In the genomic region with DNA sequence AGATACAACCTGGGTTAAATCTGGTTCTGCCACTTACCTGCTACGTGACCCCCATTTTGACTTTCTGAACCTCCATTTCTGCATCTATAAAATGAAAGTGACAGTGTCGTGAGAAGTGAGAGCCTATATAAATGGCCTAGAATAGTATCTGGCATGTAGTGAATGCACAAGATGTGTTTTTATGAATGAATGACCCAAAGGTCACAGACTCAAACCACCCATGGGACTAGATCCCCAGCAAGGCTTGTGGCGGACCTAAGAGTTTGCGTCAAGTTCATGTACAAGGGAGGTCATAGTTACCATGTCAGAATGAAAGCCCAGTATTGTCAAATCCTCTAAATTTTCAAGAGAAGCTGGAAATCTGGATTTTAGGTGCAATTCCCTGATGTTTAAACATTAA, we compare ENCODE assay signal across 33 cellular contexts.
"Had no signal": no experiment of that assay in that cellular context is flagged by ENCODE, and none has a peak within 500 bp of the region (broad histone marks: within the 10 kb centered on the region; RNA-seq: fewer than 3 reads in every experiment).

No MANE protein-coding gene starts in this region.

- H3K4me3 Mint-ChIP-seq: activated CD8-positive, alpha-beta T cell treated with anti-CD3 and anti-CD28 coated beads for 36 hours; activated naive CD4-positive, alpha-beta T cell treated with anti-CD3 and anti-CD28 coated beads, Interleukin-2, amount 10 ng/mL, durations not matched to agents 7 days and 5 days; activated naive CD8-positive, alpha-beta T cell treated with anti-CD3 and anti-CD28 coated beads for 36 hours; activated naive CD8-positive, alpha-beta T cell treated with anti-CD3 and anti-CD28 coated beads, Interleukin-2, amount 50 U/mL, for 24 hours; effector memory CD8-positive, alpha-beta T cell; T-helper 17 cell; T-helper 2 cell treated with Interferon-gamma antibody and Interleukin-4, amounts not matched to agents 5 μg/mL and 100 μg/mL, for 36 hours had no signal

- H3K27me3 ChIP-seq: adrenal gland, body of pancreas, esophagus muscularis mucosa, foreskin keratinocyte, gastrocnemius medialis, heart left ventricle had no signal

- H3K27ac ChIP-seq: adrenal gland, body of pancreas, esophagus muscularis mucosa, foreskin keratinocyte, gastrocnemius medialis, heart left ventricle had no signal

- H3K9me3 Mint-ChIP-seq: activated CD8-positive, alpha-beta T cell treated with anti-CD3 and anti-CD28 coated beads for 36 hours; activated naive CD4-positive, alpha-beta T cell treated with anti-CD3 and anti-CD28 coated beads, Interleukin-2, amount 10 ng/mL, durations not matched to agents 7 days and 5 days; activated naive CD8-positive, alpha-beta T cell treated with anti-CD3 and anti-CD28 coated beads for 36 hours; activated naive CD8-positive, alpha-beta T cell treated with anti-CD3 and anti-CD28 coated beads, Interleukin-2, amount 50 U/mL, for 24 hours; effector memory CD8-positive, alpha-beta T cell; T-helper 2 cell treated with Interferon-gamma antibody and Interleukin-4, amounts not matched to agents 5 μg/mL and 100 μg/mL, for 36 hours had no signal

- ATAC-seq: body of pancreas; effector memory CD8-positive, alpha-beta T cell; foreskin keratinocyte; gastrocnemius medialis; heart left ventricle; T-helper 17 cell had no signal

- H3K4me3 ChIP-seq: adrenal gland, body of pancreas, esophagus muscularis mucosa, gastrocnemius medialis, heart left ventricle had no signal

- H3K27ac Mint-ChIP-seq: activated CD8-positive, alpha-beta T cell treated with anti-CD3 and anti-CD28 coated beads for 36 hours; activated naive CD4-positive, alpha-beta T cell treated with anti-CD3 and anti-CD28 coated beads, Interleukin-2, amount 10 ng/mL, durations not matched to agents 7 days and 5 days; activated naive CD8-positive, alpha-beta T cell treated with anti-CD3 and anti-CD28 coated beads for 36 hours; activated naive CD8-positive, alpha-beta T cell treated with anti-CD3 and anti-CD28 coated beads, Interleukin-2, amount 50 U/mL, for 24 hours; T-helper 2 cell treated with Interferon-gamma antibody and Interleukin-4, amounts not matched to agents 5 μg/mL and 100 μg/mL, for 36 hours had no signal

- H3K4me1 ChIP-seq: body of pancreas, esophagus muscularis mucosa, foreskin keratinocyte, gastrocnemius medialis had no signal

- DNase-seq: activated CD4-positive, alpha-beta T cell treated with anti-CD3 and anti-CD28 coated beads for 4 hours; activated CD4-positive, alpha-beta T cell treated with anti-CD3 and anti-CD28 coated beads, Interleukin-2, amount 50 U/mL, for 1 hour; activated CD4-positive, alpha-beta T cell treated with anti-CD3 and anti-CD28 coated beads, Interleukin-2, amount 50 U/mL, for 48 hours; activated CD4-positive, CD25-positive, alpha-beta regulatory T cell; activated CD4-positive, CD25-positive, alpha-beta regulatory T cell treated with anti-CD3 and anti-CD28 coated beads, Interleukin-2, amount 50 U/mL, for 72 hours; activated CD8-positive, alpha-beta memory T cell treated with anti-CD3 and anti-CD28 coated beads for 24 hours; activated CD8-positive, alpha-beta T cell treated with anti-CD3 and anti-CD28 coated beads for 36 hours; activated gamma-delta T cell; activated naive CD4-positive, alpha-beta T cell; activated naive CD4-positive, alpha-beta T cell treated with anti-CD3 and anti-CD28 coated beads, Interleukin-2, amount 10 ng/mL, durations not matched to agents 7 days and 5 days; activated naive CD8-positive, alpha-beta T cell treated with anti-CD3 and anti-CD28 coated beads for 36 hours; activated naive CD8-positive, alpha-beta T cell treated with anti-CD3 and anti-CD28 coated beads, Interleukin-2, amount 50 U/mL, for 24 hours; activated T-cell treated with anti-CD3 and anti-CD28 coated beads, Interleukin-2, amount 50 U/mL, for 1 hour; activated T-cell treated with anti-CD3 and anti-CD28 coated beads, Interleukin-2, amount 50 U/mL, for 48 hours; adrenal gland; amygdala; aorta; body of pancreas; caudate nucleus; cortex of kidney; dermis blood vessel endothelial cell; effector CD4-positive, alpha-beta T cell; effector memory CD8-positive, alpha-beta T cell; erythroblast; foreskin keratinocyte; gastrocnemius medialis; glutamatergic neuron; heart left ventricle; T-helper 1 cell; T-helper 17 cell; T1000 had no signal

- H3K9me3 ChIP-seq: adrenal gland, body of pancreas, esophagus muscularis mucosa, gastrocnemius medialis, heart left ventricle had no signal

- H3K27me3 Mint-ChIP-seq: activated CD8-positive, alpha-beta T cell treated with anti-CD3 and anti-CD28 coated beads for 36 hours; activated naive CD8-positive, alpha-beta T cell treated with anti-CD3 and anti-CD28 coated beads for 36 hours; activated naive CD8-positive, alpha-beta T cell treated with anti-CD3 and anti-CD28 coated beads, Interleukin-2, amount 50 U/mL, for 24 hours; effector memory CD8-positive, alpha-beta T cell had no signal
